ENCODE assay signal across 21 cellular contexts in genomic region chr11:126469308-126469707, GRCh38.
"Had no signal": no experiment of that assay in that cellular context is flagged by ENCODE, and none has a peak within 500 bp of the region (broad histone marks: within the 10 kb centered on the region; RNA-seq: fewer than 3 reads in every experiment).

No MANE protein-coding gene starts in this region.

- H3K4me1 ChIP-seq: breast epithelium had no signal

- H3K36me3 ChIP-seq: breast epithelium, SJCRH30 had no signal

- H3K27me3 ChIP-seq: breast epithelium, SJCRH30 had no signal

- H3K4me3 ChIP-seq: breast epithelium, SJCRH30 had no signal

- H3K27ac Mint-ChIP-seq: activated CD4-positive, alpha-beta memory T cell treated with anti-CD3 and anti-CD28 coated beads for 36 hours; activated CD4-positive, alpha-beta T cell treated with anti-CD3 and anti-CD28 coated beads, Interleukin-2, amount 10 ng/mL, durations not matched to agents 7 days and 5 days; activated naive CD8-positive, alpha-beta T cell treated with anti-CD3 and anti-CD28 coated beads for 36 hours; activated T-cell treated with anti-CD3 and anti-CD28 coated beads, Interleukin-2, amount 50 U/mL, for 72 hours; activated T-helper 2 cell treated with anti-CD3 and anti-CD28 coated beads, Interferon-gamma antibody, Interleukin-2, Interleukin-4, amounts not matched to agents 10 μg/mL and 5 μg/mL and 100 μg/mL, durations not matched to agents 14 hours and 24 hours and 36 hours; T-helper 1 cell treated with Interleukin-12 subunit alpha and Interleukin-12 subunit beta and Interleukin-4 antibody, amounts not matched to agents 30 μg/mL and 1 μg/mL, for 36 hours had no signal

- DNase-seq: activated CD4-positive, alpha-beta memory T cell treated with anti-CD3 and anti-CD28 coated beads for 36 hours; activated CD4-positive, alpha-beta T cell treated with anti-CD3 and anti-CD28 coated beads, Interleukin-2, amount 10 ng/mL, durations not matched to agents 7 days and 5 days; activated CD4-positive, CD25-positive, alpha-beta regulatory T cell; activated CD8-positive, alpha-beta memory T cell treated with anti-CD3 and anti-CD28 coated beads for 24 hours; activated gamma-delta T cell treated with Interleukin-2 at 50 U/mL for 16 hours; activated naive CD4-positive, alpha-beta T cell treated with anti-CD3 and anti-CD28 coated beads, Interleukin-2, amount 10 ng/mL, durations not matched to agents 7 days and 5 days; activated naive CD8-positive, alpha-beta T cell treated with anti-CD3 and anti-CD28 coated beads for 36 hours; activated T-cell treated with anti-CD3 and anti-CD28 coated beads, Interleukin-2, amount 50 U/mL, for 72 hours; MM.1S; NCI-H1105; NCI-H1436; NCI-H1694 treated with DMSO at 0.1 percent for 48 hours; NCI-H2081; NCI-H446; NCI-H524; SJCRH30; T-helper 9 cell had no signal

- H3K9me3 ChIP-seq: SJCRH30 had no signal

- H3K27me3 Mint-ChIP-seq: activated CD4-positive, alpha-beta T cell treated with anti-CD3 and anti-CD28 coated beads, Interleukin-2, amount 10 ng/mL, durations not matched to agents 7 days and 5 days had no signal

- H3K36me3 Mint-ChIP-seq: activated CD4-positive, alpha-beta memory T cell treated with anti-CD3 and anti-CD28 coated beads for 36 hours; activated naive CD4-positive, alpha-beta T cell treated with anti-CD3 and anti-CD28 coated beads, Interleukin-2, amount 10 ng/mL, durations not matched to agents 7 days and 5 days; activated naive CD8-positive, alpha-beta T cell treated with anti-CD3 and anti-CD28 coated beads for 36 hours had no signal

- H3K4me3 Mint-ChIP-seq: activated CD4-positive, alpha-beta memory T cell treated with anti-CD3 and anti-CD28 coated beads for 36 hours; activated CD4-positive, alpha-beta T cell treated with anti-CD3 and anti-CD28 coated beads, Interleukin-2, amount 10 ng/mL, durations not matched to agents 7 days and 5 days; activated naive CD4-positive, alpha-beta T cell treated with anti-CD3 and anti-CD28 coated beads, Interleukin-2, amount 10 ng/mL, durations not matched to agents 7 days and 5 days; activated naive CD8-positive, alpha-beta T cell treated with anti-CD3 and anti-CD28 coated beads for 36 hours; activated T-cell treated with anti-CD3 and anti-CD28 coated beads, Interleukin-2, amount 50 U/mL, for 72 hours; T-helper 1 cell treated with Interleukin-12 subunit alpha and Interleukin-12 subunit beta and Interleukin-4 antibody, amounts not matched to agents 30 μg/mL and 1 μg/mL, for 36 hours had no signal

- ATAC-seq: activated T-cell treated with anti-CD3 and anti-CD28 coated beads, Interleukin-2, amount 50 U/mL, for 72 hours; SK-N-SH treated with all-trans-retinoic acid at 6 μM for 48 hours had no signal

- H3K27ac ChIP-seq: breast epithelium, SJCRH30 had no signal
